In the genomic region with DNA sequence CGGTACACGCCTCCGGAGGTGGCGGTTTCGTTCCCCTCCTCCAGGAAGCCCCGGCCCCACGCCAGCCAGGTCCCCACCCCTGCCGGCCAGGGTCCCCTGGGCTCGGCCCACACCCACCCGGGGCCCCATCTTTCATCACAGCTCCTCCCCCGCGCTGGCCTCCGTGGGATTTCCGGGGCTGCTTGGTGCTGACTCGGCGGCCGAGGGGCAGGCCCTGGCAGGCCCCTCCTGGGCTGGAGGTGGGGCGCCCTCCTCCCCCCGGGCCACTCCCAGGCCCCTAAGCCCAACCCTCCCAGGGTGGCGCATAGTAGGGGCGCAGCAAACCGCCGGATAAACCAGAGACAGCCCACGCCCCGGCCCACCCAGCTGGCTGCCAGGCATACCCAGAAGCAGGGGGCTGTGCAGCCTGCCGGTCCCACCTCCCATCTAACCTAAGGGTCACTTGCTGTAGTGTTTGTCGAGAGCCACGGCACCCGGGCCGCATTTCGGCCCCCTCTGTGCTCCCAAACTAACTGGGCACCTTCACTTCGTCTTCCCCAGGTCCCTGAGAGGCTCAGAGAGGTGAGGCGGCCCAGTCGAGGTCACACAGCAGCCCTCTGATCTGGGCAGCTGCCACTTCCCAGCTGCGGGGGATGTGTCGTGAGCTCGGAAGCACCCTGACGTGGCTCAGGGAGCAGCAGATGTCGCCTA, we compare ENCODE assay signal across 8 cellular contexts. TPM values are rescaled to one million over a fixed set of nuclear protein-coding genes. Genes with fewer than 3 reads are reported as not detected.
DNase-seq lines count a peak whose midpoint lies in the region; ATAC-seq and TF ChIP-seq lines count a peak whose summit lies in the region.

No MANE protein-coding gene starts in this region.

- ATAC-seq in body of pancreas (no peak), upper lobe of left lung (ENCODE audit: low FRiP score in 2 of 2) (peak in 1 of 2 donors; percentile 38), GM18511 (IDR thresholded peaks at IDR 0.05; ENCODE audit: unreplicated experiment) (no peak)

- no peaks in the 10 kb centered on the region for H3K27me3 ChIP-seq in body of pancreas
- no peaks in the 10 kb centered on the region for H3K27me3 ChIP-seq in upper lobe of left lung
- H3K27me3 ChIP-seq in neural progenitor cell = no peaks in the 10 kb centered on the region

- H3K27me3 Mint-ChIP-seq in mesothelial cell of epicardium (ENCODE audit: low read depth) (no peaks in the 10 kb centered on the region), neural progenitor cell (ENCODE audit: insufficient read depth, low read depth) (peaks cover 8% of the 10 kb centered on the region)

- peaks cover 85% of the 10 kb centered on the region for H4K20me1 ChIP-seq in neural progenitor cell (ENCODE audit: low read depth)

- DNase-seq in AG20443 (ENCODE audit: low spot score) = peak; percentile 57
- peak; percentile 43 for DNase-seq in NOMO-1 treated with dmso at 0.1 percent for 144 hours (lab: John Stamatoyannopoulos, UW; ENCODE audit: unreplicated experiment)
- peak; percentile 42 to 53 (median 46) for DNase-seq in body of pancreas
- no peak for DNase-seq in mesothelial cell of epicardium (ENCODE audit: low spot score in 2 of 2, unreplicated experiment in 2 of 2)
- peak; percentile 64 to 89 for DNase-seq in upper lobe of left lung
- DNase-seq in neural progenitor cell (ENCODE audit: low spot score) = no peak
- DNase-seq in RKO (ENCODE audit: low spot score) = no peak

- H3K4me2 ChIP-seq in neural progenitor cell = no peak overlapping the region

- no peak for TF ChIP-seq POLR2A in body of pancreas (IDR thresholded peaks at IDR 0.05)
- TF ChIP-seq POLR2A in upper lobe of left lung (IDR thresholded peaks at IDR 0.05) = no peak

- H3K4me3 Mint-ChIP-seq in mesothelial cell of epicardium (no peak overlapping the region), neural progenitor cell (no peak overlapping the region)

- peak overlapping the region; percentile 39 for H3K27ac Mint-ChIP-seq in mesothelial cell of epicardium
- no peak overlapping the region for H3K27ac Mint-ChIP-seq in neural progenitor cell

- H3K36me3 ChIP-seq in body of pancreas (replicated peaks in 1 of 2; ENCODE audit: insufficient read depth in 1 of 2, low read depth in 2 of 2) = no peaks in the 10 kb centered on the region
- H3K36me3 ChIP-seq in upper lobe of left lung = peaks cover 0 to 15% (median 6%) of the 10 kb centered on the region in 4 donors
- no peaks in the 10 kb centered on the region for H3K36me3 ChIP-seq in neural progenitor cell

- H3K4me3 ChIP-seq in body of pancreas (no peak overlapping the region), upper lobe of left lung (peak overlapping the region in 3 of 4 donors; percentile 6 to 100 (median 50)), neural progenitor cell (no peak overlapping the region)

- no peak overlapping the region for H3K9ac ChIP-seq in neural progenitor cell

- peak overlapping the region; percentile 68 to 97 (median 93) for H3K27ac ChIP-seq in body of pancreas
- peak overlapping the region; percentile 91 to 98 (median 96) for H3K27ac ChIP-seq in upper lobe of left lung
- H3K27ac ChIP-seq in neural progenitor cell = no peak overlapping the region

- H3K79me2 ChIP-seq in neural progenitor cell (ENCODE audit: low read depth) = peaks cover 87% of the 10 kb centered on the region

- H3K4me1 Mint-ChIP-seq in mesothelial cell of epicardium (peaks cover 14% of the 10 kb centered on the region), neural progenitor cell (peaks cover 5% of the 10 kb centered on the region)

- H3K36me3 Mint-ChIP-seq in mesothelial cell of epicardium = peaks cover 13% of the 10 kb centered on the region
- H3K36me3 Mint-ChIP-seq in neural progenitor cell = peaks cover 6% of the 10 kb centered on the region

- H3K4me1 ChIP-seq in body of pancreas = peaks cover 72% of the 10 kb centered on the region
- peaks cover 66 to 84% (median 71%) of the 10 kb centered on the region in 4 donors for H3K4me1 ChIP-seq in upper lobe of left lung
- H3K4me1 ChIP-seq in neural progenitor cell = peaks cover 6% of the 10 kb centered on the region

- TF ChIP-seq EP300 in upper lobe of left lung (IDR thresholded peaks at IDR 0.05) = no peak

- intact Hi-C loops in body of pancreas (cut with DNase I) = no loop called here

- no peaks in the 10 kb centered on the region for H3K9me3 ChIP-seq in body of pancreas
- H3K9me3 ChIP-seq in upper lobe of left lung = no peaks in the 10 kb centered on the region
- H3K9me3 ChIP-seq in neural progenitor cell (ENCODE audit: low read depth) = no peaks in the 10 kb centered on the region

- H3F3A ChIP-seq in neural progenitor cell (ENCODE audit: low read depth) = peaks cover 17% of the 10 kb centered on the region

- 45 to 60% methylated on average over 2 to 39 of the region's 39 CpGs for WGBS in body of pancreas, 2 donors
- WGBS in upper lobe of left lung, 2 donors = 54 to 68% methylated on average over 12 to 35 of the region's 39 CpGs

- H2AFZ ChIP-seq in neural progenitor cell (replicated peaks) = no peak overlapping the region

- TF ChIP-seq CTCF in body of pancreas (IDR thresholded peaks at IDR 0.05) (no peak), mesothelial cell of epicardium (IDR thresholded peaks at IDR 0.05; ENCODE audit: unreplicated experiment) (no peak), upper lobe of left lung (IDR thresholded peaks at IDR 0.05) (no peak), neural progenitor cell (IDR thresholded peaks at IDR 0.05) (no peak)

- H3K9me3 Mint-ChIP-seq in mesothelial cell of epicardium = no peaks in the 10 kb centered on the region
- no peaks in the 10 kb centered on the region for H3K9me3 Mint-ChIP-seq in neural progenitor cell

RNA-seq across cellular contexts. Expression of a gene that starts 6.6 kb away (rescaled TPM):
- 10 to 100 TPM; 30.9 to 31.3 TPM for total RNA-seq in body of pancreas
- 27.3 to 27.9 TPM (median 27.7 TPM) in 3 replicates for total RNA-seq in mesothelial cell of epicardium
- 100 to 1,000 TPM in 1 of 6 donors, 10 to 100 TPM in 5; 54.1 to 131 (median 72.6) TPM for total RNA-seq in upper lobe of left lung
- 4.0 and 10.0 TPM in 2 replicates for total RNA-seq in neural progenitor cell (ENCODE audit: low replicate concordance)

RNA-seq across cellular contexts. Expression of a gene that starts 52.5 kb away (rescaled TPM):
- total RNA-seq in body of pancreas (10 to 100 TPM; 12.7 to 17.1 TPM), mesothelial cell of epicardium (47.9 to 50.1 TPM (median 48.0 TPM) in 3 replicates), upper lobe of left lung (10 to 100 TPM; 13.7 to 53.4 (median 21.9) TPM), neural progenitor cell (ENCODE audit: low replicate concordance) (17.0 and 34.1 TPM in 2 replicates)

Comparison
In these comparisons a context has a peak if more than half of its experiments do, and no peak if none do; other contexts are left out.
1. DNase-seq: peak in AG20443 (single experiment), NOMO-1 treated with dmso at 0.1 percent for 144 hours (single experiment), body of pancreas (4 of 4) and upper lobe of left lung (2 of 2); none in mesothelial cell of epicardium (0 of 2), neural progenitor cell (single experiment) and RKO (single experiment).
2. H3K4me3 ChIP-seq: peak in upper lobe of left lung (3 of 4); none in body of pancreas (0 of 2) and neural progenitor cell (single experiment).